Comparison of ENCODE assay signal across 19 cellular contexts in genomic region chr3:71708478-71709098, GRCh38. TPM values are rescaled to one million over a fixed set of nuclear protein-coding genes. Genes with fewer than 3 reads are reported as not detected.
DNase-seq lines count a peak whose midpoint lies in the region; ATAC-seq, FAIRE-seq and TF ChIP-seq lines count a peak whose summit lies in the region.
"Had no signal": no experiment of that assay in that cellular context is flagged by ENCODE, and none has a peak within 500 bp of the region (broad histone marks: within the 10 kb centered on the region; RNA-seq: fewer than 3 reads in every experiment).

No MANE protein-coding gene starts in this region.

- H3K27ac ChIP-seq in angular gyrus (ENCODE audit: low read depth, low read length), result peak overlapping the region; percentile 68
- H3K27ac ChIP-seq: testis had no signal

- H3F3A ChIP-seq in Loucy (ENCODE audit: low read depth), result no peaks in the 10 kb centered on the region

- no peaks in the 10 kb centered on the region for H3K79me2 ChIP-seq in Loucy (ENCODE audit: insufficient read depth, low read length)

- DNase-seq in left lobe of liver (ENCODE audit: low spot score) (no peak), renal cortical epithelial cell (ENCODE audit: low read depth) (peak; percentile 40), SKM-1 (lab: John Stamatoyannopoulos, UW; ENCODE audit: unreplicated experiment) (no peak), COLO668 (lab: John Stamatoyannopoulos, UW; ENCODE audit: unreplicated experiment) (no peak), NCI-H146 (lab: John Stamatoyannopoulos, UW) (no peak), GM19239 (ENCODE audit: insufficient read length, low spot score) (no peak)
- DNase-seq: activated B cell treated with CpG ODN at 0.5 μM for 24 hours; Calu3; foreskin fibroblast; MM.1S; naive thymus-derived CD8-positive, alpha-beta T cell; NCI-H2029 treated with DMSO at 0.1 percent for 48 hours; NCI-H510A treated with DMSO at 0.1 percent for 48 hours; SHP77 treated with DMSO at 0.1 percent for 48 hours; testis had no signal

- peak; percentile 24 for ATAC-seq in left lobe of liver
- ATAC-seq: naive thymus-derived CD8-positive, alpha-beta T cell had no signal

- H3K36me3 ChIP-seq in Loucy (ENCODE audit: insufficient read depth, low read length), result no peaks in the 10 kb centered on the region

- H3K9me2 ChIP-seq in Loucy (replicated peaks; ENCODE audit: low read depth, low read length), result no peaks in the 10 kb centered on the region

- H3K4me1 ChIP-seq in Loucy (ENCODE audit: insufficient read depth, low read length, poor library complexity, severe bottlenecking), result peaks cover 55% of the 10 kb centered on the region
- H3K4me1 ChIP-seq: testis had no signal

- FAIRE-seq in GM19239 (lab: Jason Lieb, UNC), result no peak
- FAIRE-seq: colon, endothelial cell of umbilical vein had no signal

- peak overlapping the region; percentile 20 for H3K4me2 ChIP-seq in Loucy (ENCODE audit: low read depth, low read length, poor library complexity, severe bottlenecking)

- H3K4me3 ChIP-seq in Loucy (ENCODE audit: low read length, poor library complexity, severe bottlenecking), result no peak overlapping the region
- H3K4me3 ChIP-seq: testis had no signal

- H2AFZ ChIP-seq in Loucy (ENCODE audit: low read length), result no peak overlapping the region

- no peaks in the 10 kb centered on the region for H3K9me3 ChIP-seq in Loucy (ENCODE audit: insufficient read depth, low read depth, low read length)
- H3K9me3 ChIP-seq: testis had no signal

- TF ChIP-seq CTCF in Loucy (conservative IDR thresholded peaks at IDR 0.05; ENCODE audit: low read length), result no peak

- H3K27me3 ChIP-seq in Loucy (ENCODE audit: insufficient read depth, low read length, poor library complexity, severe bottlenecking), result no peaks in the 10 kb centered on the region
- H3K27me3 ChIP-seq: testis had no signal

- no peak overlapping the region for H3K9ac ChIP-seq in Loucy (ENCODE audit: low read depth, low read length, poor library complexity, severe bottlenecking)

- no peaks in the 10 kb centered on the region for H4K20me1 ChIP-seq in Loucy (ENCODE audit: insufficient read depth, low read length, poor library complexity, severe bottlenecking)

RNA-seq across cellular contexts. Expression of gene EIF4E3, which starts 16.6 kb away (rescaled TPM):
- total RNA-seq in left lobe of liver (7.6 TPM), renal cortical epithelial cell (3.5 and 7.5 TPM in 2 replicates)

RNA-seq across cellular contexts. Expression of gene GPR27, which starts 45.1 kb away (rescaled TPM):
- 0.10 TPM for total RNA-seq in left lobe of liver
- 4.0 and 6.2 TPM in 2 replicates for total RNA-seq in renal cortical epithelial cell
- total RNA-seq: activated B cell treated with CpG ODN at 0.5 μM for 24 hours, endothelial cell of umbilical vein had no signal
